ENCODE assay signal across 6 cellular contexts in the genomic region with DNA sequence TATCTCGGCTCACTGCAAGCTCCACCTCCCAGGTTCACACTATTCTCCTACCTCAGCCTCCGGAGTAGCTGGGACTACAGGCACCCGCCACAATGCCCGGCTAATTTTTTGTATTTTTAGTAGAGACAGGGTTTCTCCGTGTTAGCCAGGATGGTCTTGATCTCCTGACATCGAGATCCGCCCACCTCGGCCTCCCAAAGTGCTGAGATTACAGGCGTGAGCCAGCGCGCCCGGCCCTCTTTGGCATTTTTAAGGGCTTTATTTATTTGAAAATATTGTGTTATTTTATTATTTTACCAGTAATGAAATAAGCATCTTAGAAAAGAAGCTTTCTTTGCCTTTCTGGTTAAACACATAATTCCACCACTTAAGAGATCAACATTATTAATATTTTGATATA. TPM values are rescaled to one million over a fixed set of nuclear protein-coding genes. Genes with fewer than 3 reads are reported as not detected.
DNase-seq lines count a peak whose midpoint lies in the region; ATAC-seq lines count a peak whose summit lies in the region.
"Not testable (repeated sequence)": the region's sequence is repeated elsewhere in the genome, so short reads cannot be mapped to it uniquely, and the experiment has no call there.

No MANE protein-coding gene starts in this region.

- not testable (repeated sequence) for H3K9me3 Mint-ChIP-seq in T-cell; activated CD4-positive, alpha-beta T cell treated with anti-CD3 and anti-CD28 coated beads, Interleukin-2, amount 10 ng/mL, durations not matched to agents 7 days and 5 days; activated T-cell treated with anti-CD3 and anti-CD28 coated beads, Interleukin-2, amount 50 U/mL, for 24 hours; activated naive CD4-positive, alpha-beta T cell treated with anti-CD3 and anti-CD28 coated beads for 36 hours; activated naive CD8-positive, alpha-beta T cell treated with anti-CD3 and anti-CD28 coated beads, Interleukin-2, amount 50 U/mL, for 24 hours
- H3K9me3 Mint-ChIP-seq in naive thymus-derived CD8-positive, alpha-beta T cell: peaks cover 0 to 11% (median 2%) of the 10 kb centered on the region in 9 donors

- CTCF ChIA-PET in T-cell (lab: Charles Lee): interaction anchor here (0.6 to 2.0 kb wide), 5 partner anchors 9 to 77 kb away, joined by 3 to 7 read pairs (median 5); no protein-coding TSS in a partner anchor
- CTCF ChIA-PET in activated CD4-positive, alpha-beta T cell treated with anti-CD3 and anti-CD28 coated beads, Interleukin-2, amount 10 ng/mL, durations not matched to agents 7 days and 5 days (lab: Charles Lee): interaction anchor here (1.2 to 2.0 kb wide), 3 partner anchors 16 to 64 kb away, joined by 3 to 8 read pairs (median 4); no protein-coding TSS in a partner anchor
- CTCF ChIA-PET in activated naive CD4-positive, alpha-beta T cell treated with anti-CD3 and anti-CD28 coated beads for 36 hours (lab: Charles Lee): interaction anchor here (0.5 to 2.0 kb wide), 3 partner anchors 15 to 162 kb away, joined by 3 to 13 read pairs (median 4); no protein-coding TSS in a partner anchor

- peaks cover 36% of the 10 kb centered on the region for H3K36me3 Mint-ChIP-seq in T-cell
- H3K36me3 Mint-ChIP-seq in activated CD4-positive, alpha-beta T cell treated with anti-CD3 and anti-CD28 coated beads, Interleukin-2, amount 10 ng/mL, durations not matched to agents 7 days and 5 days (ENCODE audit: low read depth): peaks cover 62% of the 10 kb centered on the region
- H3K36me3 Mint-ChIP-seq in activated T-cell treated with anti-CD3 and anti-CD28 coated beads, Interleukin-2, amount 50 U/mL, for 24 hours (ENCODE audit: low read depth): peaks cover 75% of the 10 kb centered on the region
- H3K36me3 Mint-ChIP-seq in activated naive CD4-positive, alpha-beta T cell treated with anti-CD3 and anti-CD28 coated beads for 36 hours (ENCODE audit: low read depth): peaks cover 57% of the 10 kb centered on the region
- H3K36me3 Mint-ChIP-seq in activated naive CD8-positive, alpha-beta T cell treated with anti-CD3 and anti-CD28 coated beads, Interleukin-2, amount 50 U/mL, for 24 hours (ENCODE audit: low read depth): peaks cover 34% of the 10 kb centered on the region
- peaks cover 17 to 41% (median 25%) of the 10 kb centered on the region in 3 donors for H3K36me3 Mint-ChIP-seq in naive thymus-derived CD8-positive, alpha-beta T cell

- peak overlapping the region; percentile 83 to 98 (median 87) for H3K4me3 Mint-ChIP-seq in T-cell
- H3K4me3 Mint-ChIP-seq in activated CD4-positive, alpha-beta T cell treated with anti-CD3 and anti-CD28 coated beads, Interleukin-2, amount 10 ng/mL, durations not matched to agents 7 days and 5 days: peak overlapping the region; percentile 57
- peak overlapping the region; percentile 92 for H3K4me3 Mint-ChIP-seq in activated T-cell treated with anti-CD3 and anti-CD28 coated beads, Interleukin-2, amount 50 U/mL, for 24 hours
- peak overlapping the region; percentile 76 for H3K4me3 Mint-ChIP-seq in activated naive CD4-positive, alpha-beta T cell treated with anti-CD3 and anti-CD28 coated beads for 36 hours
- peak overlapping the region; percentile 96 for H3K4me3 Mint-ChIP-seq in activated naive CD8-positive, alpha-beta T cell treated with anti-CD3 and anti-CD28 coated beads, Interleukin-2, amount 50 U/mL, for 24 hours
- peak overlapping the region; percentile 75 to 100 (median 88) for H3K4me3 Mint-ChIP-seq in naive thymus-derived CD8-positive, alpha-beta T cell

- not testable (repeated sequence) for DNase-seq in T-cell; activated CD4-positive, alpha-beta T cell treated with anti-CD3 and anti-CD28 coated beads, Interleukin-2, amount 10 ng/mL, durations not matched to agents 7 days and 5 days; activated T-cell treated with anti-CD3 and anti-CD28 coated beads, Interleukin-2, amount 50 U/mL, for 24 hours; activated naive CD4-positive, alpha-beta T cell treated with anti-CD3 and anti-CD28 coated beads for 36 hours; activated naive CD8-positive, alpha-beta T cell treated with anti-CD3 and anti-CD28 coated beads, Interleukin-2, amount 50 U/mL, for 24 hours; naive thymus-derived CD8-positive, alpha-beta T cell

- peaks cover 69 to 79% (median 78%) of the 10 kb centered on the region in 3 donors for H3K4me1 Mint-ChIP-seq in T-cell
- peaks cover 78% of the 10 kb centered on the region for H3K4me1 Mint-ChIP-seq in activated CD4-positive, alpha-beta T cell treated with anti-CD3 and anti-CD28 coated beads, Interleukin-2, amount 10 ng/mL, durations not matched to agents 7 days and 5 days
- peaks cover 75% of the 10 kb centered on the region for H3K4me1 Mint-ChIP-seq in activated T-cell treated with anti-CD3 and anti-CD28 coated beads, Interleukin-2, amount 50 U/mL, for 24 hours (ENCODE audit: low read depth)
- peaks cover 61% of the 10 kb centered on the region for H3K4me1 Mint-ChIP-seq in activated naive CD4-positive, alpha-beta T cell treated with anti-CD3 and anti-CD28 coated beads for 36 hours (ENCODE audit: low read depth)
- H3K4me1 Mint-ChIP-seq in activated naive CD8-positive, alpha-beta T cell treated with anti-CD3 and anti-CD28 coated beads, Interleukin-2, amount 50 U/mL, for 24 hours: peaks cover 88% of the 10 kb centered on the region
- H3K4me1 Mint-ChIP-seq in naive thymus-derived CD8-positive, alpha-beta T cell: peaks cover 36 to 92% (median 78%) of the 10 kb centered on the region in 4 donors

- H3K27me3 Mint-ChIP-seq in T-cell; activated CD4-positive, alpha-beta T cell treated with anti-CD3 and anti-CD28 coated beads, Interleukin-2, amount 10 ng/mL, durations not matched to agents 7 days and 5 days; activated T-cell treated with anti-CD3 and anti-CD28 coated beads, Interleukin-2, amount 50 U/mL, for 24 hours; activated naive CD4-positive, alpha-beta T cell treated with anti-CD3 and anti-CD28 coated beads for 36 hours (ENCODE audit: low read depth); activated naive CD8-positive, alpha-beta T cell treated with anti-CD3 and anti-CD28 coated beads, Interleukin-2, amount 50 U/mL, for 24 hours; naive thymus-derived CD8-positive, alpha-beta T cell: not testable (repeated sequence)

- POLR2A ChIA-PET in T-cell (lab: Charles Lee): interaction anchor here (0.6 to 5.7 kb wide), 9 partner anchors 8 to 25 kb away, joined by 3 to 40 read pairs (median 6); no protein-coding TSS in a partner anchor
- POLR2A ChIA-PET in activated CD4-positive, alpha-beta T cell treated with anti-CD3 and anti-CD28 coated beads, Interleukin-2, amount 10 ng/mL, durations not matched to agents 7 days and 5 days (lab: Charles Lee): not testable (repeated sequence)
- POLR2A ChIA-PET in naive thymus-derived CD8-positive, alpha-beta T cell (lab: Charles Lee): interaction anchor here (1.0 to 6.2 kb wide), 11 partner anchors 9 to 234 kb away, joined by 3 to 105 read pairs (median 7); partner anchors contain the start of gene CITED2

- H3K27ac Mint-ChIP-seq in T-cell: peak overlapping the region; percentile 88 to 97
- peak overlapping the region; percentile 72 for H3K27ac Mint-ChIP-seq in activated CD4-positive, alpha-beta T cell treated with anti-CD3 and anti-CD28 coated beads, Interleukin-2, amount 10 ng/mL, durations not matched to agents 7 days and 5 days
- peak overlapping the region; percentile 95 for H3K27ac Mint-ChIP-seq in activated T-cell treated with anti-CD3 and anti-CD28 coated beads, Interleukin-2, amount 50 U/mL, for 24 hours
- H3K27ac Mint-ChIP-seq in activated naive CD4-positive, alpha-beta T cell treated with anti-CD3 and anti-CD28 coated beads for 36 hours: peak overlapping the region; percentile 99
- peak overlapping the region; percentile 92 for H3K27ac Mint-ChIP-seq in activated naive CD8-positive, alpha-beta T cell treated with anti-CD3 and anti-CD28 coated beads, Interleukin-2, amount 50 U/mL, for 24 hours
- peak overlapping the region; percentile 75 to 100 (median 84) for H3K27ac Mint-ChIP-seq in naive thymus-derived CD8-positive, alpha-beta T cell

- intact Hi-C loops in activated naive CD4-positive, alpha-beta T cell treated with anti-CD3 and anti-CD28 coated beads for 36 hours (cut with micrococcal nuclease): loop anchor here (10.0 kb wide), 1 partner anchor 1316 kb away; no protein-coding TSS in a partner anchor

- ATAC-seq in T-cell (replicated peaks in 1 of 4); activated naive CD8-positive, alpha-beta T cell treated with anti-CD3 and anti-CD28 coated beads, Interleukin-2, amount 50 U/mL, for 24 hours; naive thymus-derived CD8-positive, alpha-beta T cell: not testable (repeated sequence)

RNA-seq across cellular contexts. Expression of gene HECA, which starts 6.0 kb away (rescaled TPM):
- total RNA-seq in T-cell: 100 to 1,000 TPM; 125 to 137 (median 131) TPM
- 10 to 100 TPM; 59.2 to 60.1 TPM for total RNA-seq in activated CD4-positive, alpha-beta T cell treated with anti-CD3 and anti-CD28 coated beads, Interleukin-2, amount 10 ng/mL, durations not matched to agents 7 days and 5 days
- total RNA-seq in activated naive CD4-positive, alpha-beta T cell treated with anti-CD3 and anti-CD28 coated beads for 36 hours: 10 to 100 TPM; 61.1 to 61.2 TPM
- 100 to 1,000 TPM; 154 to 159 TPM for total RNA-seq in naive thymus-derived CD8-positive, alpha-beta T cell
- polyA plus RNA-seq in naive thymus-derived CD8-positive, alpha-beta T cell: 1 to 10 TPM; 4.6 to 8.5 (median 5.5) TPM
